ENCODE assay signal across 13 cellular contexts in the genomic region with DNA sequence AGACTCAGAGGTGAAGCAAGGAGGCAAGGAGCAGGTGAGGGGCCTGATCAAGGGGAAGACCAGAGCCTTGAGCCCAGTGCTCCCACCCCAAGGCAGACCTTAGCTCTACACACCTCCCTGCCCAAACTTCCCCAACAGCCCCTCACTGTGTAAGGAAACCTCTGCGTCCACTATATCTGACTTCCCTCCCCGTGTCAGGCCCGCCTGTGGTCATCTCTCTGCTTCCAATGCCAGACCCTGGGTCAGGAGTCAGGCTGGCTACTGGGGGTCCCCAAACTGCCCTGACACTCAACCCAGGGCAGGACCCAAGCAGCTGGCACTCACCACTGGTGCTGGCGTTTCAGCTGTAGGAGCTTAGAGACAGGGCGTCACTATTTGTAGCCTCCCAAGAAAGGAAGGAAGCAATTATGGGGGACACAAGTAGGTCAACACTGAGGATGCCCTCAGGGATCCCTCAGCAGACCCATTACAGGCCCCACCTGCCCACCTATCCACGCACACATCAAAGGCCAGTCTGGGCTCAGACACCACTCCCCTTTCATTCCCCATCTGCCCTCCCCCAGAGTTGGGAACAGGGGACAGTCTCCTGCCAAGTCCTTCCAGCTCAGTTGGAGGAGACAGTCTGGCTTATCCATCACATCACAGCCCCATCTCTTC. TPM values are rescaled to one million over a fixed set of nuclear protein-coding genes. Genes with fewer than 3 reads are reported as not detected.
DNase-seq lines count a peak whose midpoint lies in the region; ATAC-seq, FAIRE-seq and TF ChIP-seq lines count a peak whose summit lies in the region.
"Had no signal": no experiment of that assay in that cellular context is flagged by ENCODE, and none has a peak within 500 bp of the region (broad histone marks: within the 10 kb centered on the region; RNA-seq: fewer than 3 reads in every experiment).

No MANE protein-coding gene starts in this region.

- no peaks in the 10 kb centered on the region for H3K9me3 ChIP-seq in left ventricle myocardium inferior (replicated peaks)
- H3K9me3 ChIP-seq in H1 (ENCODE audit: insufficient read depth in 2 of 2, low read depth in 1 of 2, low read length in 1 of 2) = no peaks in the 10 kb centered on the region
- H3K9me3 ChIP-seq in neutrophil = no peaks in the 10 kb centered on the region
- no peaks in the 10 kb centered on the region for H3K9me3 ChIP-seq in uterus
- H3K9me3 ChIP-seq: Peyer's patch, right lobe of liver had no signal

- no peak overlapping the region for H4K91ac ChIP-seq in H1 (replicated peaks; ENCODE audit: insufficient read length, low read length)

- H3K18ac ChIP-seq in H1 (ENCODE audit: extremely low read depth, low read length) = peak overlapping the region; percentile 19; the same call in 1 of the 2 replicates

- peaks cover 76% of the 10 kb centered on the region for H3K4me1 ChIP-seq in left ventricle myocardium inferior
- peaks cover 4 to 28% (median 16%) of the 10 kb centered on the region in 4 experiments for H3K4me1 ChIP-seq in H1 (replicated peaks in 1 of 4; ENCODE audit: control insufficient read depth in 3 of 4, insufficient read depth in 4 of 4, low read length in 3 of 4)
- H3K4me1 ChIP-seq in neutrophil (ENCODE audit: control insufficient read depth in 1 of 2, insufficient read depth in 1 of 2, low read depth in 1 of 2, low read length in 1 of 2) = peaks cover 58 to 62% of the 10 kb centered on the region in 2 experiments
- H3K4me1 ChIP-seq in uterus = peaks cover 5 to 31% of the 10 kb centered on the region in 2 donors
- H3K4me1 ChIP-seq: right lobe of liver had no signal

- no peak overlapping the region for H3K4ac ChIP-seq in H1 (replicated peaks; ENCODE audit: insufficient read length, low read depth, low read length)

- FAIRE-seq in H1 (lab: Jason Lieb, UNC) = no peak

- H2BK5ac ChIP-seq in H1 (ENCODE audit: low read depth, low read length) = 0 out of 2 replicates have a peak overlapping the region, but pooled peaks have one; percentile 56

- no peak overlapping the region for H2AK5ac ChIP-seq in H1 (ENCODE audit: low read depth, low read length)

- H2BK120ac ChIP-seq in H1 (replicated peaks; ENCODE audit: low read depth, low read length) = no peak overlapping the region

- peak overlapping the region; percentile 72; the same call in 1 of the 2 replicates for H2BK15ac ChIP-seq in H1 (ENCODE audit: low read length)

- no peak for TF ChIP-seq POLR2A in H1 (IDR thresholded peaks at IDR 0.05; ENCODE audit: control extremely low read depth in 1 of 2, low read depth in 2 of 2, low read length in 2 of 2)
- no peak for TF ChIP-seq POLR2A in uterus (IDR thresholded peaks at IDR 0.05)

- CTCF ChIA-PET in H1 (lab: Charles Lee; ENCODE audit: partially characterized antibody) = interaction anchor here (0.7 to 12.9 kb wide), 8 partner anchors 12 to 79 kb away, joined by 3 to 165 read pairs (median 30); a partner anchor contains a TSS

- peaks cover 3% of the 10 kb centered on the region for H3K23me2 ChIP-seq in H1 (ENCODE audit: low read depth, low read length)

- TF ChIP-seq CTCF in left ventricle myocardium inferior (IDR thresholded peaks at IDR 0.05; ENCODE audit: borderline replicate concordance) (no peak), H1 (IDR thresholded peaks at IDR 0.05; ENCODE audit: control extremely low read depth in 1 of 3, insufficient read depth in 1 of 3, low read depth in 1 of 3, low read length in 3 of 3) (no peak), neutrophil (IDR thresholded peaks at IDR 0.05) (no peak), uterus (IDR thresholded peaks at IDR 0.05) (no peak)

- no peaks in the 10 kb centered on the region for H3K79me2 ChIP-seq in H1 (ENCODE audit: control insufficient read depth in 1 of 2, insufficient read depth in 2 of 2, low read length in 2 of 2)

- H3K14ac ChIP-seq in H1 (ENCODE audit: insufficient read length) = no peak overlapping the region

- H3K36me3 ChIP-seq in left ventricle myocardium inferior = no peaks in the 10 kb centered on the region
- H3K36me3 ChIP-seq in H1 (ENCODE audit: control insufficient read depth in 2 of 4, insufficient read depth in 4 of 4, low read length in 3 of 4) = no peaks in the 10 kb centered on the region
- no peaks in the 10 kb centered on the region for H3K36me3 ChIP-seq in neutrophil
- no peaks in the 10 kb centered on the region for H3K36me3 ChIP-seq in uterus
- H3K36me3 ChIP-seq: Peyer's patch, right lobe of liver had no signal

- no peak overlapping the region for H3K4me2 ChIP-seq in H1 (ENCODE audit: insufficient read depth in 1 of 2, low read depth in 2 of 2, low read length in 2 of 2)

- H2BK20ac ChIP-seq in H1 (ENCODE audit: low read length) = no peak overlapping the region

- intact Hi-C loops in left ventricle myocardium inferior (cut with micrococcal nuclease) (no loop called here), left ventricle myocardium superior (cut with micrococcal nuclease) (no loop called here), uterus (cut with DNase I; ENCODE audit: low total_unique reads) (no loop called here)

- H4K20me1 ChIP-seq in H1 (replicated peaks in 1 of 2; ENCODE audit: control insufficient read depth in 1 of 2, insufficient read depth in 2 of 2, low read length in 2 of 2) = no peaks in the 10 kb centered on the region

- no peak overlapping the region for H3K56ac ChIP-seq in H1 (replicated peaks; ENCODE audit: insufficient read length, low read depth, low read length)

- TF ChIP-seq RAD21 in H1 (IDR thresholded peaks at IDR 0.05 in 1 of 2, conservative IDR thresholded peaks at IDR 0.05 in 1 of 2; ENCODE audit: low read depth in 2 of 2, low read length in 2 of 2) = no peak

- H2BK12ac ChIP-seq in H1 (ENCODE audit: low read depth, low read length) = no peak overlapping the region; the same call in 1 of the 2 replicates

- no peak for TF ChIP-seq EP300 in H1 (IDR thresholded peaks at IDR 0.05; ENCODE audit: borderline replicate concordance in 1 of 2, low read depth in 2 of 2, low read length in 2 of 2)

- no peak overlapping the region; the same call in 1 of the 2 replicates for H4K8ac ChIP-seq in H1 (ENCODE audit: extremely low read depth, insufficient read depth, low read length)

- ATAC-seq in left ventricle myocardium superior (no peak), GM18867 (IDR thresholded peaks at IDR 0.05; ENCODE audit: unreplicated experiment) (no peak), GM19023 (IDR thresholded peaks at IDR 0.05; ENCODE audit: unreplicated experiment) (no peak)
- ATAC-seq: effector memory CD8-positive, alpha-beta T cell had no signal

- H2AFZ ChIP-seq in H1 (ENCODE audit: low read length) = no peak overlapping the region

- H3K4me3 ChIP-seq in left ventricle myocardium inferior (no peak overlapping the region), H1 (ENCODE audit: extremely low read depth in 1 of 4, insufficient read depth in 2 of 4, low read depth in 3 of 4, low read length in 4 of 4) (no peak overlapping the region), neutrophil (ENCODE audit: low read depth in 1 of 2, low read length in 1 of 2) (no peak overlapping the region), uterus (no peak overlapping the region)
- H3K4me3 ChIP-seq: Peyer's patch, right lobe of liver had no signal

- 86% methylated on average over 6 of the region's 6 CpGs; no CpG with 5 or more reads in 1 of the 2 experiments for WGBS in H1 (ENCODE audit: extremely low coverage in 1 of 2, insufficient coverage in 1 of 2, insufficient read length in 1 of 2, insufficient replicate concordance in 2 of 2, low coverage in 1 of 2, low lambda C conversion rate in 2 of 2, missing lambda C conversion rate in 1 of 2), 2 experiments

- H4K5ac ChIP-seq in H1 (ENCODE audit: insufficient read length, low read depth, low read length) = no peak overlapping the region

- H3K9ac ChIP-seq in H1 (replicated peaks in 1 of 4; ENCODE audit: extremely low read depth in 1 of 4, low read depth in 3 of 4, low read length in 3 of 4) = no peak overlapping the region

- H3K27me3 ChIP-seq in left ventricle myocardium inferior (ENCODE audit: low read depth) (no peaks in the 10 kb centered on the region), H1 (replicated peaks in 1 of 4; ENCODE audit: control insufficient read depth in 3 of 4, extremely low read depth in 1 of 4, insufficient read depth in 3 of 4, low read length in 3 of 4) (no peaks in the 10 kb centered on the region; a peak in 3 of 7 replicates), neutrophil (no peaks in the 10 kb centered on the region), uterus (no peaks in the 10 kb centered on the region)
- H3K27me3 ChIP-seq: Peyer's patch, right lobe of liver had no signal

- DNase-seq in left ventricle myocardium inferior = no peak
- no peak for DNase-seq in left ventricle myocardium superior
- DNase-seq in H1 (ENCODE audit: low read depth in 1 of 2, low spot score in 2 of 2) = no peak
- DNase-seq in uterus = peak in 1 of 2 donors; percentile 18
- no peak for DNase-seq in NCI-H524 treated with DMSO at 0.1 percent for 48 hours (lab: John Stamatoyannopoulos, UW)
- DNase-seq: effector memory CD8-positive, alpha-beta T cell; midbrain; NCI-H2171 treated with DMSO at 0.1 percent for 48 hours; right lobe of liver had no signal

- POLR2A ChIA-PET in H1 (lab: Charles Lee; ENCODE audit: partially characterized antibody) = interaction anchor here (1.1 to 1.6 kb wide), 6 partner anchors 9 to 62 kb away, joined by 3 to 5 read pairs (median 4); a partner anchor contains a TSS

- H3K27ac ChIP-seq in left ventricle myocardium inferior (replicated peaks) = peak overlapping the region; percentile 68
- no peak overlapping the region for H3K27ac ChIP-seq in H1 (ENCODE audit: low read depth, low read length)
- H3K27ac ChIP-seq in neutrophil = peak overlapping the region; percentile 65
- peak overlapping the region; percentile 53 to 94 for H3K27ac ChIP-seq in uterus
- H3K27ac ChIP-seq: right lobe of liver had no signal

- no peaks in the 10 kb centered on the region for H3K79me1 ChIP-seq in H1 (ENCODE audit: low read depth, low read length)

- no peak overlapping the region for H3K23ac ChIP-seq in H1 (ENCODE audit: insufficient read length)

RNA-seq across cellular contexts. Expression of a gene that starts 0.8 kb away (rescaled TPM):
- total RNA-seq in left ventricle myocardium inferior (0.36 TPM), left ventricle myocardium superior (0.79 TPM), uterus (1 to 10 TPM in 2 of 4 donors, not detected in 2; 1.2 to 3.7 TPM)
- total RNA-seq in H1 (2021; fragmentation: NEBNext Ultra II Directional; extraction: Animal tissue kit (Norgen Biotek cat#: 25700)) = 0.47 TPM in 1 of 2 replicates, not detected in the other
- polyA plus RNA-seq in H1 (2011; rRNA removed) = 0.26 and 0.77 TPM in 2 replicates
- polyA plus RNA-seq in H1 (2011; cell fraction: cytosol; rRNA removed) = 1.1 TPM
- 0.43 TPM for polyA plus RNA-seq in H1 (2011; cell fraction: nucleus; rRNA removed)
- not detected in 4 replicates for polyA plus RNA-seq in H1 (2012, experiment 1 of 2)
- not detected for polyA plus RNA-seq in H1 (2012, experiment 2 of 2)
- 0.14 TPM for polyA plus RNA-seq in H1 (2013, experiment 1 of 2)
- polyA plus RNA-seq in H1 (2013, experiment 2 of 2) = 0.24 TPM
- not detected in 2 replicates for polyA minus RNA-seq in H1 (2011; rRNA and poly(A)+ RNA removed)
- not detected for polyA minus RNA-seq in H1 (2011; cell fraction: cytosol; rRNA and poly(A)+ RNA removed)
- not detected for polyA minus RNA-seq in H1 (2011; cell fraction: nucleus; rRNA and poly(A)+ RNA removed)
- total RNA-seq: Peyer's patch had no signal

RNA-seq across cellular contexts. Expression of a gene that starts 4.3 kb away (rescaled TPM):
- total RNA-seq in left ventricle myocardium inferior (137 TPM), left ventricle myocardium superior (114 TPM), uterus (100 to 1,000 TPM in 3 of 4 donors, 10 to 100 TPM in 1; 58.9 to 226 (median 155) TPM)
- total RNA-seq in H1 (2021; fragmentation: NEBNext Ultra II Directional; extraction: Animal tissue kit (Norgen Biotek cat#: 25700)) = 36.3 and 39.6 TPM in 2 replicates
- polyA plus RNA-seq in H1 (2011; rRNA removed) = 43.3 and 85.4 TPM in 2 replicates
- 48.1 TPM for polyA plus RNA-seq in H1 (2011; cell fraction: cytosol; rRNA removed)
- polyA plus RNA-seq in H1 (2011; cell fraction: nucleus; rRNA removed) = 16.4 TPM
- 45.5 to 53.5 TPM (median 49.9 TPM) in 4 replicates for polyA plus RNA-seq in H1 (2012, experiment 1 of 2)
- 137 TPM for polyA plus RNA-seq in H1 (2012, experiment 2 of 2)
- polyA plus RNA-seq in H1 (2013, experiment 1 of 2) = 70.2 TPM
- 68.2 TPM for polyA plus RNA-seq in H1 (2013, experiment 2 of 2)
- polyA minus RNA-seq in H1 (2011; rRNA and poly(A)+ RNA removed) = 13.4 and 13.9 TPM in 2 replicates
- polyA minus RNA-seq in H1 (2011; cell fraction: cytosol; rRNA and poly(A)+ RNA removed) = 9.5 TPM
- polyA minus RNA-seq in H1 (2011; cell fraction: nucleus; rRNA and poly(A)+ RNA removed) = 11.6 TPM

RNA-seq across cellular contexts. Expression of a gene that starts 9.1 kb away (rescaled TPM):
- total RNA-seq in left ventricle myocardium inferior = not detected
- total RNA-seq in left ventricle myocardium superior = not detected
- not detected in 2 replicates for total RNA-seq in H1 (2021; fragmentation: NEBNext Ultra II Directional; extraction: Animal tissue kit (Norgen Biotek cat#: 25700))
- polyA plus RNA-seq in H1 (2011; rRNA removed) = not detected in 2 replicates
- not detected for polyA plus RNA-seq in H1 (2011; cell fraction: cytosol; rRNA removed)
- not detected for polyA plus RNA-seq in H1 (2011; cell fraction: nucleus; rRNA removed)
- polyA plus RNA-seq in H1 (2012, experiment 1 of 2) = not detected in 4 replicates
- not detected for polyA plus RNA-seq in H1 (2012, experiment 2 of 2)
- polyA plus RNA-seq in H1 (2013, experiment 1 of 2) = 0.08 TPM
- not detected for polyA plus RNA-seq in H1 (2013, experiment 2 of 2)
- 0.69 TPM in 1 of 2 replicates, not detected in the other for polyA minus RNA-seq in H1 (2011; rRNA and poly(A)+ RNA removed)
- not detected for polyA minus RNA-seq in H1 (2011; cell fraction: cytosol; rRNA and poly(A)+ RNA removed)
- polyA minus RNA-seq in H1 (2011; cell fraction: nucleus; rRNA and poly(A)+ RNA removed) = not detected
- not detected for total RNA-seq in uterus
- total RNA-seq: Peyer's patch, right lobe of liver had no signal

RNA-seq across cellular contexts. Expression of a gene that starts 14.1 kb away (rescaled TPM):
- total RNA-seq in left ventricle myocardium inferior (336 TPM), left ventricle myocardium superior (201 TPM), uterus (100 to 1,000 TPM in 3 of 4 donors, 10 to 100 TPM in 1; 55.5 to 729 (median 448) TPM)
- 11.1 and 11.5 TPM in 2 replicates for total RNA-seq in H1 (2021; fragmentation: NEBNext Ultra II Directional; extraction: Animal tissue kit (Norgen Biotek cat#: 25700))
- polyA plus RNA-seq in H1 (2011; rRNA removed) = 45.8 and 63.0 TPM in 2 replicates
- 41.4 TPM for polyA plus RNA-seq in H1 (2011; cell fraction: cytosol; rRNA removed)
- 29.9 TPM for polyA plus RNA-seq in H1 (2011; cell fraction: nucleus; rRNA removed)
- polyA plus RNA-seq in H1 (2012, experiment 1 of 2) = 38.9 to 50.1 TPM (median 45.3 TPM) in 4 replicates
- 57.1 TPM for polyA plus RNA-seq in H1 (2012, experiment 2 of 2)
- 12.2 TPM for polyA plus RNA-seq in H1 (2013, experiment 1 of 2)
- polyA plus RNA-seq in H1 (2013, experiment 2 of 2) = 12.1 TPM
- 7.9 and 10.3 TPM in 2 replicates for polyA minus RNA-seq in H1 (2011; rRNA and poly(A)+ RNA removed)
- polyA minus RNA-seq in H1 (2011; cell fraction: cytosol; rRNA and poly(A)+ RNA removed) = 29.6 TPM
- 15.6 TPM for polyA minus RNA-seq in H1 (2011; cell fraction: nucleus; rRNA and poly(A)+ RNA removed)

RNA-seq across cellular contexts. Expression of a gene that starts 15.8 kb away (rescaled TPM):
- 2.7 TPM for total RNA-seq in left ventricle myocardium inferior
- 1.9 TPM for total RNA-seq in left ventricle myocardium superior
- total RNA-seq in H1 (2021; fragmentation: NEBNext Ultra II Directional; extraction: Animal tissue kit (Norgen Biotek cat#: 25700)) = 2.0 TPM in 1 of 2 replicates, not detected in the other
- 0.71 and 0.86 TPM in 2 replicates for polyA plus RNA-seq in H1 (2011; rRNA removed)
- polyA plus RNA-seq in H1 (2011; cell fraction: cytosol; rRNA removed) = 1.1 TPM
- 0.78 TPM for polyA plus RNA-seq in H1 (2011; cell fraction: nucleus; rRNA removed)
- 0.69 to 2.1 TPM (median 1.2 TPM) in 4 replicates for polyA plus RNA-seq in H1 (2012, experiment 1 of 2)
- polyA plus RNA-seq in H1 (2012, experiment 2 of 2) = 0.20 TPM
- 2.0 TPM for polyA plus RNA-seq in H1 (2013, experiment 1 of 2)
- 2.6 TPM for polyA plus RNA-seq in H1 (2013, experiment 2 of 2)
- 0.60 TPM in 1 of 2 replicates, not detected in the other for polyA minus RNA-seq in H1 (2011; rRNA and poly(A)+ RNA removed)
- not detected for polyA minus RNA-seq in H1 (2011; cell fraction: cytosol; rRNA and poly(A)+ RNA removed)
- polyA minus RNA-seq in H1 (2011; cell fraction: nucleus; rRNA and poly(A)+ RNA removed) = not detected
- total RNA-seq in uterus = 1 to 10 TPM in 2 of 4 donors, not detected in 2; 2.1 to 2.7 TPM
- total RNA-seq: Peyer's patch, right lobe of liver had no signal
